ENCODE assay signal across 17 cellular contexts in genomic region chr14:69687963-69688649, GRCh38.
DNase-seq lines count a peak whose midpoint lies in the region; ATAC-seq lines count a peak whose summit lies in the region.
"Had no signal": no experiment of that assay in that cellular context is flagged by ENCODE, and none has a peak within 500 bp of the region (broad histone marks: within the 10 kb centered on the region; RNA-seq: fewer than 3 reads in every experiment).

No MANE protein-coding gene starts in this region.

- in situ Hi-C loops in HAP-1 (cut with MboI; ENCODE audit: low sequenced_read_pairs), result no loop called here

- no peaks in the 10 kb centered on the region for H3K9me3 ChIP-seq in HAP-1
- H3K9me3 ChIP-seq: pancreas had no signal

- ATAC-seq in GM18520 (IDR thresholded peaks at IDR 0.05; ENCODE audit: unreplicated experiment), result no peak
- ATAC-seq: GM12878, pancreas, Right ventricle myocardium inferior had no signal

- no peaks in the 10 kb centered on the region for H3K27me3 ChIP-seq in HAP-1 (ENCODE audit: low read depth)
- H3K27me3 ChIP-seq: pancreas had no signal

- peaks cover 19% of the 10 kb centered on the region for H3K4me1 ChIP-seq in HAP-1

- DNase-seq in NCI-H1694 (lab: John Stamatoyannopoulos, UW) (peak; percentile 31), NCI-H1694 treated with DMSO at 0.1 percent for 48 hours (lab: John Stamatoyannopoulos, UW) (no peak), HAP-1 (ENCODE audit: low spot score in 2 of 2) (peak; percentile 35 to 45), nucleus accumbens (lab: John Stamatoyannopoulos, UW) (peak in 45 of 56 donors; percentile 10 to 79 (median 51)), SKM-1 treated with dmso at 0.1 percent for 144 hours (lab: John Stamatoyannopoulos, UW; ENCODE audit: unreplicated experiment) (no peak), NCI-H187 treated with DMSO at 0.1 percent for 48 hours (lab: John Stamatoyannopoulos, UW) (no peak)
- DNase-seq: activated CD4-positive, CD25-positive, alpha-beta regulatory T cell treated with anti-CD3 and anti-CD28 coated beads, Interleukin-2, amount 50 U/mL, for 72 hours; activated naive CD8-positive, alpha-beta T cell treated with anti-CD3 and anti-CD28 coated beads, Interleukin-2, amount 10 ng/mL, durations not matched to agents 7 days and 5 days; DMS153; NCI-H2227 treated with DMSO at 0.1 percent for 48 hours; pancreas; stimulated activated CD4-positive, alpha-beta T cell treated with anti-CD3 and anti-CD28 coated beads, Interleukin-4, amount 100 ng/mL, for 1 hour had no signal

- no peak overlapping the region for H3K4me3 ChIP-seq in HAP-1
- H3K4me3 ChIP-seq: coronary artery, GM12878, pancreas had no signal

- no peaks in the 10 kb centered on the region for H3K36me3 ChIP-seq in HAP-1 (replicated peaks)
- H3K36me3 ChIP-seq: pancreas had no signal

- H3K27ac ChIP-seq in angular gyrus (ENCODE audit: low read depth, low read length), result peak overlapping the region; percentile 83
- H3K27ac ChIP-seq: coronary artery, pancreas had no signal

Comparison
In these comparisons a context has a peak if more than half of its experiments do, and no peak if none do; other contexts are left out.
1. DNase-seq: peak in NCI-H1694 (single experiment), HAP-1 (2 of 2) and nucleus accumbens (45 of 56); none in NCI-H1694 treated with DMSO at 0.1 percent for 48 hours (single experiment), SKM-1 treated with dmso at 0.1 percent for 144 hours (single experiment) and NCI-H187 treated with DMSO at 0.1 percent for 48 hours (single experiment).